14 cellular contexts compared by ENCODE assay signal in the genomic region with DNA sequence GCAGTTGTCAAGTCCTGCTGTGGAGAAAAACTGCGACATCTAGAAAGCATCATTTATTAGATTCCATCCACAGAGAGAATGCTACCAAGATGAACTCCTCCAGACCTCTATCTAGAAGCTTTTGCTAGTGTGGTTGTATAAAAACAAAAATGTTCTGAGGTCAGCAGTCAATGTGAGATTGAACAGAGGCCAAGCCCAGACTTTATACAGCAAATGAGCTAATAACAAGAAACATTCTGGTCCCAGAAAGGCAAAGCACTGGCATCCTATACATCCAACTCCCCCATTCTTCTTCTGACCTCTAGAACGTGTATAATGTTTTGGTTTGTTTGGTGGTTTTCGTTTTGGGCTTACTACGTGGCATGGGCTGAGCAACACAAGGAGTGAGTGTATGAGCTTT.
"Had no signal": no experiment of that assay in that cellular context is flagged by ENCODE, and none has a peak within 500 bp of the region (broad histone marks: within the 10 kb centered on the region; RNA-seq: fewer than 3 reads in every experiment).

No MANE protein-coding gene starts in this region.

- H3K27me3 ChIP-seq: dorsolateral prefrontal cortex, esophagus muscularis mucosa had no signal

- H3K4me3 Mint-ChIP-seq: activated naive CD8-positive, alpha-beta T cell treated with anti-CD3 and anti-CD28 coated beads, Interleukin-2, amount 50 U/mL, for 24 hours; activated T-helper 1 cell treated with anti-CD3 and anti-CD28 coated beads, Interleukin-12 subunit alpha, Interleukin-12 subunit beta, Interleukin-2, Interleukin-4 antibody, amounts not matched to agents 30 ng/mL and 10 ng/mL and 1 ng/mL, durations not matched to agents 14 hours and 24 hours and 36 hours; brain; mesothelial cell of epicardium; T-helper 1 cell treated with Interleukin-12 subunit alpha and Interleukin-12 subunit beta and Interleukin-4 antibody, amounts not matched to agents 30 μg/mL and 1 μg/mL, for 36 hours had no signal

- H3K27ac ChIP-seq: dorsolateral prefrontal cortex, esophagus muscularis mucosa, SK-N-MC had no signal

- H3K4me1 Mint-ChIP-seq: activated naive CD8-positive, alpha-beta T cell treated with anti-CD3 and anti-CD28 coated beads, Interleukin-2, amount 50 U/mL, for 24 hours; brain; mesothelial cell of epicardium had no signal

- ATAC-seq: activated naive CD8-positive, alpha-beta T cell treated with anti-CD3 and anti-CD28 coated beads, Interleukin-2, amount 50 U/mL, for 24 hours; stimulated activated naive CD8-positive, alpha-beta T cell treated with anti-CD3 and anti-CD28 coated beads, Interleukin-15, Interleukin-2, amounts not matched to agents 100 U/mL and 50 U/mL, for 24 hours had no signal

- H3K36me3 ChIP-seq: esophagus muscularis mucosa had no signal

- DNase-seq: activated CD4-positive, alpha-beta T cell treated with anti-CD3 and anti-CD28 coated beads for 4 hours; activated naive CD4-positive, alpha-beta T cell treated with Interleukin-2 at 50 U/mL for 16 hours; activated naive CD8-positive, alpha-beta T cell treated with anti-CD3 and anti-CD28 coated beads, Interleukin-2, amount 50 U/mL, for 24 hours; dorsolateral prefrontal cortex; hippocampal formation; kidney glomerular epithelial cell; stimulated activated CD4-positive, alpha-beta T cell treated with anti-CD3 and anti-CD28 coated beads, Interleukin-4, amount 100 ng/mL, for 1 hour; stimulated activated naive CD8-positive, alpha-beta T cell treated with anti-CD3 and anti-CD28 coated beads, Interleukin-15, Interleukin-2, amounts not matched to agents 100 U/mL and 50 U/mL, for 24 hours had no signal

- H3K9me3 ChIP-seq: esophagus muscularis mucosa had no signal

- H3K36me3 Mint-ChIP-seq: brain, mesothelial cell of epicardium had no signal

- H3K9me3 Mint-ChIP-seq: activated naive CD8-positive, alpha-beta T cell treated with anti-CD3 and anti-CD28 coated beads, Interleukin-2, amount 50 U/mL, for 24 hours; activated T-helper 1 cell treated with anti-CD3 and anti-CD28 coated beads, Interleukin-12 subunit alpha, Interleukin-12 subunit beta, Interleukin-2, Interleukin-4 antibody, amounts not matched to agents 30 ng/mL and 10 ng/mL and 1 ng/mL, durations not matched to agents 14 hours and 24 hours and 36 hours; brain; mesothelial cell of epicardium; T-helper 1 cell treated with Interleukin-12 subunit alpha and Interleukin-12 subunit beta and Interleukin-4 antibody, amounts not matched to agents 30 μg/mL and 1 μg/mL, for 36 hours had no signal

- H3K27ac Mint-ChIP-seq: activated naive CD8-positive, alpha-beta T cell treated with anti-CD3 and anti-CD28 coated beads, Interleukin-2, amount 50 U/mL, for 24 hours; activated T-helper 1 cell treated with anti-CD3 and anti-CD28 coated beads, Interleukin-12 subunit alpha, Interleukin-12 subunit beta, Interleukin-2, Interleukin-4 antibody, amounts not matched to agents 30 ng/mL and 10 ng/mL and 1 ng/mL, durations not matched to agents 14 hours and 24 hours and 36 hours; brain; mesothelial cell of epicardium; T-helper 1 cell treated with Interleukin-12 subunit alpha and Interleukin-12 subunit beta and Interleukin-4 antibody, amounts not matched to agents 30 μg/mL and 1 μg/mL, for 36 hours had no signal

- H3K4me3 ChIP-seq: dorsolateral prefrontal cortex, esophagus muscularis mucosa, SK-N-MC had no signal
